Comparison of ENCODE assay signal across 8 cellular contexts in the genomic region with DNA sequence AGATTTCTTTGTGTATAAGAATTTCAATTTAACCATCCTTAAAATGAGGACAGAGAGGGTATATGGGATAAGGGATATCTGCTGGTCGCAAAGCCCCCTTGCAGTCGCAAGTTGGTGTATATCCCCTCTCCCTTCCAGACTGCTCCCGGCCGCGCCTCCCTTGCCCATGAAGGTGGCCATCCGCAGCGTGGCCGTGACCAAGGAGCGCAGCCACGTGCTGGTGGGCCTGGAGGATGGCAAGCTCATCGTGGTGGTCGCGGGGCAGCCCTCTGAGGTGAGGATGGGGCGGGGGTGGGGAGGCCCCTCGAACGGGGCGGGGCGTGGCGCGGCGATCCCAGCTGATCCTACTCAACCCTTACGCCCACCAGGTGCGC. TPM values are rescaled to one million over a fixed set of nuclear protein-coding genes. Genes with fewer than 3 reads are reported as not detected.
A peak's percentile ranks its signal among the peaks of the same experiment; 100 is the strongest.
DNase-seq lines count a peak whose midpoint lies in the region; ATAC-seq and TF ChIP-seq lines count a peak whose summit lies in the region.

No MANE protein-coding gene starts in this region.

- H2AFZ ChIP-seq in OCI-LY1 (ENCODE audit: low read length), result no peak overlapping the region

- no peak for ATAC-seq in HG02798 (IDR thresholded peaks at IDR 0.05; ENCODE audit: poor library complexity, unreplicated experiment)
- no peak for ATAC-seq in GM21381 (IDR thresholded peaks at IDR 0.05; ENCODE audit: unreplicated experiment)

- peak overlapping the region; percentile 37; the same call in 1 of the 2 replicates for H3K9ac ChIP-seq in OCI-LY1 (ENCODE audit: low read length)

- intact Hi-C loops in esophagus squamous epithelium (cut with DNase I), result no loop called here

- H3K27ac ChIP-seq in OCI-LY1 (ENCODE audit: low read depth, low read length, poor library complexity, severe bottlenecking), result no peak overlapping the region
- H3K27ac ChIP-seq in esophagus squamous epithelium, result peak overlapping the region; percentile 75 to 90 (median 86)
- H3K27ac ChIP-seq in neutrophil, result peak overlapping the region; percentile 59

- no peaks in the 10 kb centered on the region for H4K20me1 ChIP-seq in OCI-LY1 (ENCODE audit: insufficient read depth, low read length)

- H3K9me3 ChIP-seq in OCI-LY1 (ENCODE audit: low read length) (no peaks in the 10 kb centered on the region), esophagus squamous epithelium (no peaks in the 10 kb centered on the region), neutrophil (peaks cover 6% of the 10 kb centered on the region)

- H3K4me2 ChIP-seq in OCI-LY1 (ENCODE audit: low read length), result peak overlapping the region; percentile 81

- H3K4me3 ChIP-seq in AG10803 (ENCODE audit: low read length) (peak overlapping the region; percentile 64), OCI-LY1 (ENCODE audit: low read depth, low read length, poor library complexity, severe bottlenecking) (peak overlapping the region; percentile 61), esophagus squamous epithelium (peak overlapping the region; percentile 31 to 71 (median 53)), neutrophil (ENCODE audit: low read depth in 1 of 2, low read length in 1 of 2) (no peak overlapping the region)

- no peaks in the 10 kb centered on the region for H3F3A ChIP-seq in OCI-LY1 (ENCODE audit: insufficient read depth, low read length)

- WGBS in esophagus squamous epithelium, 2 donors, result 60% methylated on average over 1 of the region's 23 CpGs; no CpG with 5 or more reads in 1 of the 2 donors

- H3K27me3 ChIP-seq in OCI-LY1 (ENCODE audit: insufficient read depth, low read length), result no peaks in the 10 kb centered on the region
- no peaks in the 10 kb centered on the region for H3K27me3 ChIP-seq in esophagus squamous epithelium
- no peaks in the 10 kb centered on the region for H3K27me3 ChIP-seq in neutrophil

- DNase-seq in AG10803 (ENCODE audit: low read depth) (no peak), esophagus squamous epithelium (lab: John Stamatoyannopoulos, UW) (no peak), NCI-H345 (lab: John Stamatoyannopoulos, UW) (no peak), NCI-H1694 (lab: John Stamatoyannopoulos, UW) (no peak)

- H3K9me2 ChIP-seq in OCI-LY1 (ENCODE audit: low read depth, low read length), result no peaks in the 10 kb centered on the region

- peaks cover 19% of the 10 kb centered on the region for H3K4me1 ChIP-seq in OCI-LY1 (ENCODE audit: insufficient read depth, low read length, severe bottlenecking)
- H3K4me1 ChIP-seq in esophagus squamous epithelium, result peaks cover 7 to 28% (median 9%) of the 10 kb centered on the region in 3 donors
- peaks cover 0 to 12% of the 10 kb centered on the region in 2 experiments for H3K4me1 ChIP-seq in neutrophil (ENCODE audit: control insufficient read depth in 1 of 2, insufficient read depth in 1 of 2, low read depth in 1 of 2, low read length in 1 of 2)

- H3K79me2 ChIP-seq in OCI-LY1 (ENCODE audit: insufficient read depth, low read length), result no peaks in the 10 kb centered on the region

- peaks cover 41% of the 10 kb centered on the region for H3K36me3 ChIP-seq in OCI-LY1 (ENCODE audit: insufficient read depth, low read length)
- peaks cover 16 to 80% (median 26%) of the 10 kb centered on the region in 3 donors for H3K36me3 ChIP-seq in esophagus squamous epithelium
- peaks cover 97% of the 10 kb centered on the region for H3K36me3 ChIP-seq in neutrophil

- no peak for TF ChIP-seq POLR2A in esophagus squamous epithelium (IDR thresholded peaks at IDR 0.05)

- TF ChIP-seq CTCF in AG10803 (conservative IDR thresholded peaks at IDR 0.05; ENCODE audit: low read length) (no peak), OCI-LY1 (IDR thresholded peaks at IDR 0.05; ENCODE audit: low read length) (no peak), esophagus squamous epithelium (IDR thresholded peaks at IDR 0.05) (no peak), neutrophil (IDR thresholded peaks at IDR 0.05) (no peak)

RNA-seq across cellular contexts. Expression of gene NBEAL2, which starts 29.4 kb away (rescaled TPM):
- 100 to 1,000 TPM; 128 to 297 (median 185) TPM for total RNA-seq in esophagus squamous epithelium

RNA-seq across cellular contexts. Expression of gene CCDC12, which starts 32.3 kb away (rescaled TPM):
- 10 to 100 TPM; 55.5 to 87.5 (median 67.5) TPM for total RNA-seq in esophagus squamous epithelium

Comparison
In these comparisons a context has a peak if more than half of its experiments do, and no peak if none do; other contexts are left out.
1. H3K4me3 ChIP-seq: peak in AG10803 (single experiment), OCI-LY1 (single experiment) and esophagus squamous epithelium (4 of 4); none in neutrophil (0 of 2).